8 cellular contexts compared by ENCODE assay signal in genomic region chr10:12241810-12242529, GRCh38. TPM values are rescaled to one million over a fixed set of nuclear protein-coding genes. Genes with fewer than 3 reads are reported as not detected.
DNase-seq lines count a peak whose midpoint lies in the region; ATAC-seq and TF ChIP-seq lines count a peak whose summit lies in the region.

No MANE protein-coding gene starts in this region.

- TF ChIP-seq CTCF in fibroblast of pulmonary artery (IDR thresholded peaks at IDR 0.05; ENCODE audit: low read length, missing control alignments): no peak
- TF ChIP-seq CTCF in gastrocnemius medialis (IDR thresholded peaks at IDR 0.05 in 4 of 5, conservative IDR thresholded peaks at IDR 0.05 in 1 of 5): no peak

- no peaks in the 10 kb centered on the region for H3K27me3 Mint-ChIP-seq in T-cell

- peaks cover 14 to 27% (median 17%) of the 10 kb centered on the region in 3 donors for H3K4me1 Mint-ChIP-seq in T-cell

- H3K27ac Mint-ChIP-seq in T-cell: peak overlapping the region; percentile 78 to 83

- CTCF ChIA-PET in T-cell (lab: Charles Lee): interaction anchor here in 1 of 2 donors (0.5 kb wide), 1 partner anchor 831 kb away, joined by 3 read pairs; no protein-coding TSS in a partner anchor

- POLR2A ChIA-PET in T-cell (lab: Charles Lee): interaction anchor here in 1 of 2 donors (0.6 kb wide), 1 partner anchor 458 kb away, joined by 3 read pairs; no protein-coding TSS in a partner anchor

- ATAC-seq in GM18858 (IDR thresholded peaks at IDR 0.05; ENCODE audit: unreplicated experiment): peak; percentile 45
- no peak for ATAC-seq in T-cell (replicated peaks in 1 of 4)
- no peak for ATAC-seq in GM21723 (IDR thresholded peaks at IDR 0.05; ENCODE audit: unreplicated experiment)
- ATAC-seq in gastrocnemius medialis: no peak

- no peaks in the 10 kb centered on the region for H3K9me3 ChIP-seq in gastrocnemius medialis

- H3K4me1 ChIP-seq in gastrocnemius medialis: peaks cover 0 to 9% of the 10 kb centered on the region in 2 donors

- no peak for TF ChIP-seq POLR2A in gastrocnemius medialis (IDR thresholded peaks at IDR 0.05)

- intact Hi-C loops in gastrocnemius medialis (cut with DNase I; ENCODE audit: low total_unique reads): no loop called here

- H3K27ac ChIP-seq in gastrocnemius medialis: no peak overlapping the region

- H3K4me3 ChIP-seq in fibroblast of pulmonary artery (replicated peaks; ENCODE audit: low read depth, low read length): no peak overlapping the region
- no peak overlapping the region for H3K4me3 ChIP-seq in gastrocnemius medialis

- no peak overlapping the region for H3K4me3 Mint-ChIP-seq in T-cell

- no peaks in the 10 kb centered on the region for H3K27me3 ChIP-seq in gastrocnemius medialis

- DNase-seq in T-cell: no peak
- peak; percentile 53 for DNase-seq in fibroblast of pulmonary artery (ENCODE audit: low read depth)
- peak; percentile 35 to 77 (median 61) for DNase-seq in stimulated activated CD4-positive, alpha-beta T cell treated with anti-CD3 and anti-CD28 coated beads, Interleukin-12 subunit alpha, Interleukin-12 subunit beta, amount 100 ng/mL, for 48 hours (ENCODE audit: low read depth in 2 of 3, low spot score in 1 of 3)
- DNase-seq in GDM1 (lab: John Stamatoyannopoulos, UW): no peak
- no peak for DNase-seq in gastrocnemius medialis
- DNase-seq in cortex of kidney (lab: John Stamatoyannopoulos, UW): no peak

- no peaks in the 10 kb centered on the region for H3K9me3 Mint-ChIP-seq in T-cell

- in situ Hi-C loops in gastrocnemius medialis (cut with MboI; ENCODE audit: low sequenced_read_pairs in 4 of 4): no loop called here

- peaks cover 0 to 56% of the 10 kb centered on the region in 2 donors for H3K36me3 ChIP-seq in gastrocnemius medialis

- peaks cover 39% of the 10 kb centered on the region for H3K36me3 Mint-ChIP-seq in T-cell

RNA-seq across cellular contexts. Expression of gene CDC123, which starts 46.0 kb away (rescaled TPM):
- total RNA-seq in T-cell (10 to 100 TPM; 35.5 to 48.6 (median 43.7) TPM), gastrocnemius medialis (10 to 100 TPM; 31.0 to 54.3 (median 37.9) TPM)

RNA-seq across cellular contexts. Expression of gene NUDT5, which starts 46.3 kb away (rescaled TPM):
- 10 to 100 TPM; 32.1 to 54.0 (median 50.3) TPM for total RNA-seq in T-cell
- total RNA-seq in gastrocnemius medialis: 1 to 10 TPM; 5.1 to 8.2 (median 5.6) TPM

Comparison
In these comparisons a context has a peak if more than half of its experiments do, and no peak if none do; other contexts are left out.
1. DNase-seq: peak in fibroblast of pulmonary artery (single experiment) and stimulated activated CD4-positive, alpha-beta T cell treated with anti-CD3 and anti-CD28 coated beads, Interleukin-12 subunit alpha, Interleukin-12 subunit beta, amount 100 ng/mL, for 48 hours (3 of 3); none in T-cell (0 of 34), GDM1 (single experiment), gastrocnemius medialis (0 of 2) and cortex of kidney (single experiment).